ENCODE assay signal across 20 cellular contexts in genomic region chr2:179771791-179772190, GRCh38.
DNase-seq lines count a peak whose midpoint lies in the region; ATAC-seq, FAIRE-seq and TF ChIP-seq lines count a peak whose summit lies in the region.
"Had no signal": no experiment of that assay in that cellular context is flagged by ENCODE, and none has a peak within 500 bp of the region (broad histone marks: within the 10 kb centered on the region; RNA-seq: fewer than 3 reads in every experiment).

No MANE protein-coding gene starts in this region.

- H3K27me3 ChIP-seq in bronchial epithelial cell (ENCODE audit: control insufficient read depth, insufficient read depth, low read length), result no peaks in the 10 kb centered on the region
- no peaks in the 10 kb centered on the region for H3K27me3 ChIP-seq in foreskin keratinocyte
- H3K27me3 ChIP-seq: BE2C had no signal

- DNase-seq in DMS79 (lab: John Stamatoyannopoulos, UW), result peak; percentile 13
- peak; percentile 21 for DNase-seq in DMS79 treated with DMSO at 0.1 percent for 48 hours (lab: John Stamatoyannopoulos, UW)
- DNase-seq in bronchial epithelial cell (ENCODE audit: low read depth), result peak; percentile 91
- peak; percentile 39 to 74 for DNase-seq in foreskin keratinocyte
- DNase-seq in activated CD4-positive, alpha-beta T cell treated with anti-CD3 and anti-CD28 coated beads for 48 hours, result no peak
- no peak for DNase-seq in NCI-H2227 treated with DMSO at 0.1 percent for 48 hours (lab: John Stamatoyannopoulos, UW)
- DNase-seq in NCI-H1105 treated with DMSO at 0.1 percent for 48 hours (lab: John Stamatoyannopoulos, UW), result no peak
- DNase-seq: ACHN; BE2C; C1 segment of cervical spinal cord; CD4-positive, CD25-positive, alpha-beta regulatory T cell; CD8-positive, alpha-beta memory T cell; COR-L47; DND-41; EL; H9 had no signal

- peak overlapping the region; percentile 18 for H3K27ac ChIP-seq in foreskin keratinocyte

- no peaks in the 10 kb centered on the region for H3K4me1 ChIP-seq in foreskin keratinocyte
- H3K4me1 ChIP-seq: BE2C had no signal

- FAIRE-seq in bronchial epithelial cell (lab: Jason Lieb, UNC), result no peak
- FAIRE-seq: A204.1, GM12878, H1, HepG2 had no signal

- H3K4me3 ChIP-seq in bronchial epithelial cell (ENCODE audit: low read depth, low read length), result no peak overlapping the region
- H3K4me3 ChIP-seq: GM12878 had no signal

- TF ChIP-seq CTCF in bronchial epithelial cell (IDR thresholded peaks at IDR 0.05; ENCODE audit: insufficient read depth, low read length, severe bottlenecking) (no peak), foreskin keratinocyte (conservative IDR thresholded peaks at IDR 0.05) (no peak)

- no peaks in the 10 kb centered on the region for H3K36me3 ChIP-seq in bronchial epithelial cell (ENCODE audit: control insufficient read depth, insufficient read depth, low read length)
- H3K36me3 ChIP-seq: BE2C had no signal

- peak; percentile 62 for ATAC-seq in foreskin keratinocyte
- ATAC-seq: GM12878, HepG2 had no signal

Comparison
In these comparisons a context has a peak if more than half of its experiments do, and no peak if none do; other contexts are left out.
1. DNase-seq: peak in DMS79 (single experiment), DMS79 treated with DMSO at 0.1 percent for 48 hours (single experiment), bronchial epithelial cell (single experiment) and foreskin keratinocyte (2 of 2); none in activated CD4-positive, alpha-beta T cell treated with anti-CD3 and anti-CD28 coated beads for 48 hours (single experiment), NCI-H2227 treated with DMSO at 0.1 percent for 48 hours (single experiment) and NCI-H1105 treated with DMSO at 0.1 percent for 48 hours (single experiment).